In the genomic region with DNA sequence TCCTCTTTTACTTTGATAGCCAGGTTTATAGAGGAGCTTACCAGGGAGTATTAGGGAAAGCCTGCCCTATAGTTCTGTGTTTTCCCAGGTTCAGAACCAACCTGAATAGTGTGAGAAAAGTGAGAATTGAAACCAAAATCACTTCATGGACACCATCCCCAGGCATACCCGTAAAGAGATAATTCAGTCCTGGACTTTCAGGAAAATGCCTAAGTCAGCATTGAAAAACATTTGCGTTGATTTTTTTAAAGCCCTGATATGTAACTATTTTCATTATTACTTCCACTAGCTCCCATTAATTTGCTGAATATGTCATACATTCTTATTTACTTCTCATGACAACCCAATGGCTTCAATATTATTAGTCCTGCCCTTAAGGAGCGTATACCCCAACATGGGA, we compare ENCODE assay signal across 6 cellular contexts.
"Had no signal": no experiment of that assay in that cellular context is flagged by ENCODE, and none has a peak within 500 bp of the region (broad histone marks: within the 10 kb centered on the region; RNA-seq: fewer than 3 reads in every experiment).

No MANE protein-coding gene starts in this region.

- DNase-seq: IMR-90, KBM-7, KG1 had no signal

- H3K27ac ChIP-seq: HL-60, KMS-11 had no signal

- H3K9ac ChIP-seq: KMS-11 had no signal

- H3K4me3 ChIP-seq: K562 had no signal

- ATAC-seq: K562 had no signal

- H3K4me2 ChIP-seq: KMS-11 had no signal

- FAIRE-seq: K562 had no signal
